Comparison of ENCODE assay signal across 1 cellular context in genomic region chr7:157018997-157019591, GRCh38.
TF ChIP-seq lines count a peak whose summit lies in the region.

No MANE protein-coding gene starts in this region.

TF ChIP-seq in HepG2, 621 proteins besides CTCF, POLR2A, EP300 and RAD21:
- TF ChIP-seq NR2C2 (CRISPR knock-in tag; IDR thresholded peaks at IDR 0.05; ENCODE audit: borderline replicate concordance) (peak; percentile 66), MXI1 (IDR thresholded peaks at IDR 0.05; ENCODE audit: borderline replicate concordance, low read depth, low read length) (no peak), GABPB1 (CRISPR knock-in tag; IDR thresholded peaks at IDR 0.05) (peak; percentile 42; the same call in 1 of the 2 replicates), HNRNPLL (IDR thresholded peaks at IDR 0.05; ENCODE audit: low read depth, low read length, poor library complexity, severe bottlenecking) (peak; percentile 27), ZNF773 (CRISPR knock-in tag; IDR thresholded peaks at IDR 0.05; ENCODE audit: borderline replicate concordance) (no peak), ZFP91 (CRISPR knock-in tag; IDR thresholded peaks at IDR 0.05; ENCODE audit: borderline replicate concordance) (peak; percentile 22; the same call in 1 of the 2 replicates), ZNF281 (CRISPR knock-in tag; IDR thresholded peaks at IDR 0.05; ENCODE audit: borderline replicate concordance) (no peak), ZNF687 (CRISPR knock-in tag; IDR thresholded peaks at IDR 0.05) (peak; percentile 39; the same call in 1 of the 2 replicates), GABPA (IDR thresholded peaks at IDR 0.05; ENCODE audit: low read depth, low read length) (0 out of 2 replicates have a peak, but pooled peaks have one; percentile 21), GABPA (CRISPR knock-in tag; IDR thresholded peaks at IDR 0.05; ENCODE audit: low read depth) (peak; percentile 47), MAFG (CRISPR knock-in tag; IDR thresholded peaks at IDR 0.05) (no peak)
